ENCODE assay signal across 8 cellular contexts in the genomic region with DNA sequence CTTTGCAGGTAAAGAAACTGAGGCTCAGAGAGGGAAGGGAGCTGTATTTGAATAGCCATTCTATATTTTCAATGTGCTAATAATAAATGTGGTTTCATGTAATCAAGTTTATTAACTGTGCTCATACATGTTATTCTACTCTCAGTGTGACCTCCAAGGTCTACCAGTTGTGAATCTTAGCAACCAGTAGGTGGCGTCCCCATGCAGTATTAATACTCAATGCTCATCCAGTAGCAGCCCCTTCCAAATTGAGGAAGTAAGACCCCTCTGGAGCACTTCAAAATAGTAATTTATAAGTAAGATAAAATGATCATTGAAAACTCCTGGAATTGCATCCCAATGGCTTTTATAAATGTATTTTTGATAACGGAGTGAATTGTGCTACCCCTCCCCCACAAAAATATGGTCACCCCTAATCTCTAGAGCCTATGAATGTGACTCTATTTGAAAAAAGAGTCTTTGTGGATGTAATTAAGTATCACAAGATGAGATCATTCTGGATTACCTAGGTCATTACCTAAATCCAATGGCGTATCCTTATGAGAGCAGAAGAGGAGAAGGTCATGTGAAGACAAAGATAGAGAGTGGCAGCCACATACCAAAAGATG. TPM values are rescaled to one million over a fixed set of nuclear protein-coding genes. Genes with fewer than 3 reads are reported as not detected.
DNase-seq lines count a peak whose midpoint lies in the region; TF ChIP-seq lines count a peak whose summit lies in the region.

No MANE protein-coding gene starts in this region.

- TF ChIP-seq CTCF in A673 (conservative IDR thresholded peaks at IDR 0.05; ENCODE audit: low read depth, low read length) (peak; percentile 87), GM12865 (IDR thresholded peaks at IDR 0.05; ENCODE audit: insufficient read depth, low read depth, low read length, missing control alignments) (peak; percentile 72), HFFc6 (IDR thresholded peaks at IDR 0.05) (peak; percentile 87)

- H3K36me3 ChIP-seq in A673 (ENCODE audit: insufficient read depth, low read length, poor library complexity, severe bottlenecking): no peaks in the 10 kb centered on the region

- DNase-seq in A673 (ENCODE audit: low spot score) (peak; percentile 69), GM12865 (ENCODE audit: low read depth) (peak; percentile 75), HFFc6 (peak; percentile 22), MV-4-11 (lab: John Stamatoyannopoulos, UW) (peak; percentile 55), glomerular visceral epithelial cell (ENCODE audit: extremely low spot score) (peak; percentile 31), NCI-H1436 (lab: John Stamatoyannopoulos, UW) (no peak)
- peak; percentile 45 for DNase-seq in activated CD4-positive, alpha-beta T cell treated with anti-CD3 and anti-CD28 coated beads, Interleukin-2, amount 10 ng/mL, durations not matched to agents 7 days and 5 days
- peak; percentile 9 for DNase-seq in stimulated activated CD4-positive, alpha-beta T cell treated with anti-CD3 and anti-CD28 coated beads, Interleukin-2, amount 100 ng/mL, for 4 hours (ENCODE audit: low read depth)

- no peak overlapping the region for H3K27ac Mint-ChIP-seq in HFFc6
- H3K27ac Mint-ChIP-seq in activated CD4-positive, alpha-beta T cell treated with anti-CD3 and anti-CD28 coated beads, Interleukin-2, amount 10 ng/mL, durations not matched to agents 7 days and 5 days: no peak overlapping the region

- no peaks in the 10 kb centered on the region for H3K27me3 ChIP-seq in A673 (replicated peaks; ENCODE audit: insufficient read depth, low read depth, low read length, poor library complexity)

- no peaks in the 10 kb centered on the region for H3K4me1 ChIP-seq in A673 (ENCODE audit: insufficient read depth, low read length, poor library complexity, severe bottlenecking)

- no peaks in the 10 kb centered on the region for H3K9me3 Mint-ChIP-seq in HFFc6
- H3K9me3 Mint-ChIP-seq in activated CD4-positive, alpha-beta T cell treated with anti-CD3 and anti-CD28 coated beads, Interleukin-2, amount 10 ng/mL, durations not matched to agents 7 days and 5 days: no peaks in the 10 kb centered on the region

- H3K4me3 ChIP-seq in A673 (ENCODE audit: low read depth, low read length, poor library complexity, severe bottlenecking) (no peak overlapping the region), GM12865 (ENCODE audit: low read depth, low read length) (no peak overlapping the region)

- CTCF ChIA-PET in A673 (lab: Charles Lee): no interaction called here
- CTCF ChIA-PET in activated CD4-positive, alpha-beta T cell treated with anti-CD3 and anti-CD28 coated beads, Interleukin-2, amount 10 ng/mL, durations not matched to agents 7 days and 5 days (lab: Charles Lee): interaction anchor here (0.7 to 0.8 kb wide), 2 partner anchors 19 to 36 kb away, joined by 3 to 5 read pairs; no protein-coding TSS in a partner anchor

- intact Hi-C loops in A673 (cut with micrococcal nuclease; ENCODE audit: unreplicated experiment): loop anchor here (1.0 kb wide), 1 partner anchor 187 kb away; no protein-coding TSS in a partner anchor

- BruUV-seq in A673 (replicated peaks; lab: Mats Ljungman, UMichigan): no TSS peak

- no peaks in the 10 kb centered on the region for H3K27me3 Mint-ChIP-seq in HFFc6 (ENCODE audit: insufficient read depth)
- H3K27me3 Mint-ChIP-seq in activated CD4-positive, alpha-beta T cell treated with anti-CD3 and anti-CD28 coated beads, Interleukin-2, amount 10 ng/mL, durations not matched to agents 7 days and 5 days: no peaks in the 10 kb centered on the region

- H3K27ac ChIP-seq in A673 (ENCODE audit: low read depth, low read length, poor library complexity, severe bottlenecking): no peak overlapping the region

- H3K4me3 Mint-ChIP-seq in HFFc6: no peak overlapping the region
- no peak overlapping the region for H3K4me3 Mint-ChIP-seq in activated CD4-positive, alpha-beta T cell treated with anti-CD3 and anti-CD28 coated beads, Interleukin-2, amount 10 ng/mL, durations not matched to agents 7 days and 5 days

- POLR2A ChIA-PET in A673 (lab: Charles Lee; ENCODE audit: low non-redundant PET): no interaction called here
- POLR2A ChIA-PET in activated CD4-positive, alpha-beta T cell treated with anti-CD3 and anti-CD28 coated beads, Interleukin-2, amount 10 ng/mL, durations not matched to agents 7 days and 5 days (lab: Charles Lee): no interaction called here

- peaks cover 59% of the 10 kb centered on the region for H3K4me1 Mint-ChIP-seq in HFFc6 (ENCODE audit: low read depth)
- peaks cover 25% of the 10 kb centered on the region for H3K4me1 Mint-ChIP-seq in activated CD4-positive, alpha-beta T cell treated with anti-CD3 and anti-CD28 coated beads, Interleukin-2, amount 10 ng/mL, durations not matched to agents 7 days and 5 days

- no peaks in the 10 kb centered on the region for H3K9me3 ChIP-seq in A673 (ENCODE audit: low read depth, low read length, poor library complexity, severe bottlenecking)

- peaks cover 13% of the 10 kb centered on the region for H3K36me3 Mint-ChIP-seq in HFFc6 (ENCODE audit: low read depth)
- peaks cover 1% of the 10 kb centered on the region for H3K36me3 Mint-ChIP-seq in activated CD4-positive, alpha-beta T cell treated with anti-CD3 and anti-CD28 coated beads, Interleukin-2, amount 10 ng/mL, durations not matched to agents 7 days and 5 days (ENCODE audit: low read depth)

RNA-seq across cellular contexts. Expression of gene SEPSECS, which starts 20.4 kb away (rescaled TPM):
- 11.6 and 12.9 TPM in 2 replicates for total RNA-seq in A673 (2021)
- total RNA-seq in HFFc6 (2021; fragmentation: NEBNext Ultra II Directional; extraction: Animal tissue kit (Norgen Biotek cat#: 25700)): 1 to 10 TPM; 4.5 to 6.2 (median 5.4) TPM
- 10 to 100 TPM; 13.9 to 14.3 TPM for total RNA-seq in activated CD4-positive, alpha-beta T cell treated with anti-CD3 and anti-CD28 coated beads, Interleukin-2, amount 10 ng/mL, durations not matched to agents 7 days and 5 days

RNA-seq across cellular contexts. Expression of gene PI4K2B, which starts 53.2 kb away (rescaled TPM):
- total RNA-seq in A673 (2021): 13.3 and 15.6 TPM in 2 replicates
- total RNA-seq in HFFc6 (2021; fragmentation: NEBNext Ultra II Directional; extraction: Animal tissue kit (Norgen Biotek cat#: 25700)): 10 to 100 TPM; 28.3 to 33.8 (median 30.5) TPM
- total RNA-seq in activated CD4-positive, alpha-beta T cell treated with anti-CD3 and anti-CD28 coated beads, Interleukin-2, amount 10 ng/mL, durations not matched to agents 7 days and 5 days: 10 to 100 TPM; 37.2 to 37.4 TPM
